In the genomic region with DNA sequence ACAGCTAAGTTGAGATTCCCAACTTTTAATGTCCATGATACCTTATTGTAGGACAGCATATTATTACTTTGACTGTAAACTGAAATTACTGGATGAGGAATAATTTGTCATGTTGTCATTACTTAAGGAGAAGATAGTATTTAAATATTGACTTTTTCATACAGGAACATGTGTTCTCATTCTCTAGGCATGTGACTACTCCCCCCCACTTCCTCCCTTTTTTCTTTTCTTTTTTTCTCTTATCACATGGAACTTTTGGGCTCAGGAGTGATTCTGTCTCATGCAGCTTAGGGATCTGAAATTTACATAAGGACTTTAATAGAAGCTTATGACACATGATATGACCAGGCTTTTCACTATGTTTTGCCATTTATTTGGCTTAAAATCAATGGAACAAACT, we compare ENCODE assay signal across 17 cellular contexts.
"Had no signal": no experiment of that assay in that cellular context is flagged by ENCODE, and none has a peak within 500 bp of the region (broad histone marks: within the 10 kb centered on the region; RNA-seq: fewer than 3 reads in every experiment).

No MANE protein-coding gene starts in this region.

- H3K27me3 Mint-ChIP-seq: activated CD4-positive, alpha-beta memory T cell treated with anti-CD3 and anti-CD28 coated beads, Interleukin-2, amount 10 ng/mL, durations not matched to agents 7 days and 5 days; activated CD4-positive, alpha-beta T cell treated with anti-CD3 and anti-CD28 coated beads for 36 hours; activated naive CD8-positive, alpha-beta T cell treated with anti-CD3 and anti-CD28 coated beads, Interleukin-2, amount 50 U/mL, for 24 hours; natural killer cell treated with Interleukin-12 subunit alpha and Interleukin-12 subunit beta and Interleukin-15 and Interleukin-18, amount 100 ng/mL, for 72 hours; stimulated activated naive CD8-positive, alpha-beta T cell treated with anti-CD3 and anti-CD28 coated beads, Interleukin-15, amount 100 ng/mL, for 72 hours; T-cell had no signal

- H3K9me3 ChIP-seq: vagina had no signal

- H3K4me1 Mint-ChIP-seq: activated CD4-positive, alpha-beta memory T cell treated with anti-CD3 and anti-CD28 coated beads, Interleukin-2, amount 10 ng/mL, durations not matched to agents 7 days and 5 days; activated CD4-positive, alpha-beta T cell treated with anti-CD3 and anti-CD28 coated beads for 36 hours; activated naive CD8-positive, alpha-beta T cell treated with anti-CD3 and anti-CD28 coated beads, Interleukin-2, amount 50 U/mL, for 24 hours; immature natural killer cell; stimulated activated naive CD8-positive, alpha-beta T cell treated with anti-CD3 and anti-CD28 coated beads, Interleukin-15, amount 100 ng/mL, for 72 hours; T-cell had no signal

- H3K27ac ChIP-seq: vagina, WERI-Rb-1 had no signal

- H3K36me3 ChIP-seq: vagina, WERI-Rb-1 had no signal

- H3K4me1 ChIP-seq: vagina had no signal

- H3K4me3 ChIP-seq: vagina had no signal

- H3K27me3 ChIP-seq: vagina had no signal

- ATAC-seq: activated CD4-positive, alpha-beta T cell treated with anti-CD3 and anti-CD28 coated beads for 36 hours; activated naive CD8-positive, alpha-beta T cell treated with anti-CD3 and anti-CD28 coated beads, Interleukin-2, amount 50 U/mL, for 24 hours; natural killer cell treated with Interleukin-12 subunit alpha and Interleukin-12 subunit beta and Interleukin-15 and Interleukin-18, amount 100 ng/mL, for 72 hours; stimulated activated naive CD8-positive, alpha-beta T cell treated with anti-CD3 and anti-CD28 coated beads, Interleukin-15, amount 100 ng/mL, for 72 hours; T-cell had no signal

- H3K9me3 Mint-ChIP-seq: activated CD4-positive, alpha-beta memory T cell treated with anti-CD3 and anti-CD28 coated beads, Interleukin-2, amount 10 ng/mL, durations not matched to agents 7 days and 5 days; activated naive CD8-positive, alpha-beta T cell treated with anti-CD3 and anti-CD28 coated beads, Interleukin-2, amount 50 U/mL, for 24 hours; immature natural killer cell; natural killer cell treated with Interleukin-12 subunit alpha and Interleukin-12 subunit beta and Interleukin-15 and Interleukin-18, amount 100 ng/mL, for 72 hours; stimulated activated naive CD8-positive, alpha-beta T cell treated with anti-CD3 and anti-CD28 coated beads, Interleukin-15, amount 100 ng/mL, for 72 hours; T-cell had no signal

- H3K4me3 Mint-ChIP-seq: activated CD4-positive, alpha-beta memory T cell treated with anti-CD3 and anti-CD28 coated beads, Interleukin-2, amount 10 ng/mL, durations not matched to agents 7 days and 5 days; activated CD4-positive, alpha-beta T cell treated with anti-CD3 and anti-CD28 coated beads for 36 hours; activated naive CD8-positive, alpha-beta T cell treated with anti-CD3 and anti-CD28 coated beads, Interleukin-2, amount 50 U/mL, for 24 hours; immature natural killer cell; natural killer cell treated with Interleukin-12 subunit alpha and Interleukin-12 subunit beta and Interleukin-15 and Interleukin-18, amount 100 ng/mL, for 72 hours; stimulated activated naive CD8-positive, alpha-beta T cell treated with anti-CD3 and anti-CD28 coated beads, Interleukin-15, amount 100 ng/mL, for 72 hours; T-cell had no signal

- H3K27ac Mint-ChIP-seq: activated CD4-positive, alpha-beta memory T cell treated with anti-CD3 and anti-CD28 coated beads, Interleukin-2, amount 10 ng/mL, durations not matched to agents 7 days and 5 days; activated CD4-positive, alpha-beta T cell treated with anti-CD3 and anti-CD28 coated beads for 36 hours; activated naive CD8-positive, alpha-beta T cell treated with anti-CD3 and anti-CD28 coated beads, Interleukin-2, amount 50 U/mL, for 24 hours; immature natural killer cell; natural killer cell treated with Interleukin-12 subunit alpha and Interleukin-12 subunit beta and Interleukin-15 and Interleukin-18, amount 100 ng/mL, for 72 hours; stimulated activated naive CD8-positive, alpha-beta T cell treated with anti-CD3 and anti-CD28 coated beads, Interleukin-15, amount 100 ng/mL, for 72 hours; T-cell had no signal

- H3K36me3 Mint-ChIP-seq: immature natural killer cell; natural killer cell treated with Interleukin-12 subunit alpha and Interleukin-12 subunit beta and Interleukin-15 and Interleukin-18, amount 100 ng/mL, for 72 hours; T-cell had no signal

- DNase-seq: activated CD4-positive, alpha-beta memory T cell treated with anti-CD3 and anti-CD28 coated beads, Interleukin-2, amount 10 ng/mL, durations not matched to agents 7 days and 5 days; activated CD4-positive, alpha-beta T cell treated with anti-CD3 and anti-CD28 coated beads for 36 hours; activated gamma-delta T cell treated with Interleukin-2 at 50 U/mL for 16 hours; activated naive CD8-positive, alpha-beta T cell treated with anti-CD3 and anti-CD28 coated beads, Interleukin-2, amount 50 U/mL, for 24 hours; activated T-cell treated with anti-CD3 and anti-CD28 coated beads, Interleukin-2, amount 50 U/mL, for 48 hours; dermis blood vessel endothelial cell; erythroblast; immature natural killer cell; nucleus accumbens; stimulated activated CD4-positive, alpha-beta T cell treated with anti-CD3 and anti-CD28 coated beads, Interleukin-15, amount 100 ng/mL, for 24 hours; stimulated activated CD4-positive, alpha-beta T cell treated with anti-CD3 and anti-CD28 coated beads, Interleukin-4, amount 100 ng/mL, for 4 hours; stimulated activated naive CD8-positive, alpha-beta T cell treated with anti-CD3 and anti-CD28 coated beads, Interleukin-15, amount 100 ng/mL, for 72 hours; T-cell; T1000; WERI-Rb-1 had no signal
